In the genomic region with DNA sequence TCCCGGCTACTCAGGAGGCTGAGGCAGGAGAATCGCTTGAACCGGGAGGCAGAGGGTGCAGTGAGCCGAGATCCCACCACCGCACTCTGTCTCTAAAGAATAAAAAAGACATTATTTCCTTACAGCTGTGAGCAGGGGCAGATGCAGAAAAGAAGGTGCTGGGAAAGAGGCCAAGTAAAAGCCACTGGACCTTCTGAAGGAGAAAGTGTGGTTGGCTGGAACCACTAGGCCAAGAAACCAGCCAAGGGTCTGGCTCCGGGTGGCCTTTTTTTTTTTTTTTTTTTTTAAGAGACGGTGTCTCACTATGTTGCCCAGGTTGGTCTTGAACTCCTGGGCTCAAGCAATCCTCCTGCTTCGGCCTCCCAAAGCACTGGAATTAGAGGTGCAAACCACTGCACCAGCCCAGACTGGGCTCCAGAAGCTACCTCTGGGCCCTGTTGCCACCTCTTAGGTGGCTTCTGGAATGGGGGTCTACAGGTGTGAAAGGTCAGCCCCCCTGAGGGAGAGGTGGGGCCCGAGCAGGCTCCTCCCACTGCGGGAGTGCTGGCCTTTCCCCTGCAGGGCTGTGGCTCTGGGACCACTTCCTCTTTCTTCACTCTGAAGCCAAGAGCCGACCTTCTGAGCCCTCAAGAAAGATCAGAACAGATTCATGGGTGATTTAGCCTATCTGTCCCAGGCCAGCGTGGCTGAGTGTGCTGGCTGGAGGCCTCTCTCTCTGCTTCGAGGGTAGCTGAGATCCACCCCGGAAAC, we compare ENCODE assay signal across 8 cellular contexts. TPM values are rescaled to one million over a fixed set of nuclear protein-coding genes. Genes with fewer than 3 reads are reported as not detected.
DNase-seq lines count a peak whose midpoint lies in the region; ATAC-seq and TF ChIP-seq lines count a peak whose summit lies in the region.

TSS of gene FGD2 (plus strand) at position 595 of the 750 bp plus-strand sequence. CDS start 163 bp downstream, outside the sequence.

- no peaks in the 10 kb centered on the region for H3K4me1 ChIP-seq in gastrocnemius medialis

- ATAC-seq in GM19397 (IDR thresholded peaks at IDR 0.05; ENCODE audit: unreplicated experiment) (peak; percentile 53), HG03442 (IDR thresholded peaks at IDR 0.05; ENCODE audit: unreplicated experiment) (peak; percentile 57), sciatic nerve (peak; percentile 18), gastrocnemius medialis (no peak)

- in situ Hi-C loops in gastrocnemius medialis (cut with MboI; ENCODE audit: low sequenced_read_pairs in 4 of 4) = loop anchor here in 3 of 4 donors (25.0 kb wide), 2 partner anchors 118 to 243 kb away; partner anchors contain the start of gene C6orf89 (in 1 of the 3)

- H3K36me3 ChIP-seq in gastrocnemius medialis = no peaks in the 10 kb centered on the region

- intact Hi-C loops in sciatic nerve (cut with DNase I) = no loop called here
- intact Hi-C loops in gastrocnemius medialis (cut with DNase I; ENCODE audit: low total_unique reads) = no loop called here

- peak within 1 kb of the TSS in 1 of 4 donors; percentile 28 for H3K4me3 ChIP-seq in gastrocnemius medialis

- peak; percentile 31 for DNase-seq in DMS79 treated with DMSO at 0.1 percent for 48 hours (lab: John Stamatoyannopoulos, UW)
- DNase-seq in caudate nucleus (lab: John Stamatoyannopoulos, UW) = no peak
- DNase-seq in sciatic nerve (ENCODE audit: low spot score) = no peak
- DNase-seq in midbrain (lab: John Stamatoyannopoulos, UW) = no peak
- DNase-seq in gastrocnemius medialis = no peak
- DNase-seq in stimulated activated CD4-positive, alpha-beta T cell treated with anti-CD3 and anti-CD28 coated beads, Interleukin-4, amount 100 ng/mL, for 1 hour = no peak

- H3K27ac ChIP-seq in caudate nucleus (ENCODE audit: low read depth, low read length) = peak within 1 kb of the TSS; percentile 11
- no peak within 1 kb of the TSS for H3K27ac ChIP-seq in gastrocnemius medialis

- TF ChIP-seq POLR2A in gastrocnemius medialis (IDR thresholded peaks at IDR 0.05) = no peak

- H3K27me3 ChIP-seq in gastrocnemius medialis = no peaks in the 10 kb centered on the region

- no peaks in the 10 kb centered on the region for H3K9me3 ChIP-seq in gastrocnemius medialis

- no peak for TF ChIP-seq CTCF in gastrocnemius medialis (IDR thresholded peaks at IDR 0.05 in 4 of 5, conservative IDR thresholded peaks at IDR 0.05 in 1 of 5)

RNA-seq across cellular contexts. Expression of gene FGD2, which starts in this region (rescaled TPM):
- total RNA-seq in sciatic nerve = 19.7 TPM
- 1 to 10 TPM in 3 of 4 donors, under 1 TPM in 1; 0.39 to 6.2 (median 5.0) TPM for total RNA-seq in gastrocnemius medialis

Comparison
In these comparisons a context has a peak if more than half of its experiments do, and no peak if none do; other contexts are left out.
1. ATAC-seq: peak in GM19397 (single experiment), HG03442 (single experiment) and sciatic nerve (single experiment); none in gastrocnemius medialis (0 of 2).